1 cellular context compared by ENCODE assay signal in genomic region chr4:107843394-107843793, GRCh38.
TF ChIP-seq lines count a peak whose summit lies in the region.

No MANE protein-coding gene starts in this region.

TF ChIP-seq in GM23338, 12 proteins besides CTCF, POLR2A, EP300 and RAD21 (continued from another document):
- TF ChIP-seq REST (IDR thresholded peaks at IDR 0.05; ENCODE audit: unreplicated experiment) (no peak), EZH2phosphoT487 (IDR thresholded peaks at IDR 0.05; ENCODE audit: unreplicated experiment) (no peak), EZH2 (IDR thresholded peaks at IDR 0.05; ENCODE audit: low read depth, unreplicated experiment) (no peak), ZNF331 (CRISPR knock-in tag; IDR thresholded peaks at IDR 0.05; ENCODE audit: low read depth) (no peak), NANOG (IDR thresholded peaks at IDR 0.05; ENCODE audit: borderline replicate concordance) (no peak), STAT1 (IDR thresholded peaks at IDR 0.05; ENCODE audit: unreplicated experiment) (no peak), JUNB (IDR thresholded peaks at IDR 0.05; ENCODE audit: unreplicated experiment) (no peak), ZNF114 (CRISPR knock-in tag; IDR thresholded peaks at IDR 0.05) (no peak)
